17 cellular contexts compared by ENCODE assay signal in genomic region chr4:38567448-38567847, GRCh38.
"Had no signal": no experiment of that assay in that cellular context is flagged by ENCODE, and none has a peak within 500 bp of the region (broad histone marks: within the 10 kb centered on the region; RNA-seq: fewer than 3 reads in every experiment).

No MANE protein-coding gene starts in this region.

- DNase-seq: activated CD4-positive, alpha-beta T cell treated with anti-CD3 and anti-CD28 coated beads, Interleukin-2, amount 50 U/mL, for 4 hours; activated CD8-positive, alpha-beta memory T cell treated with anti-CD3 and anti-CD28 coated beads, Interleukin-2, amount 50 U/mL, for 48 hours; activated naive CD4-positive, alpha-beta T cell treated with anti-CD3 and anti-CD28 coated beads for 36 hours; activated T-cell treated with anti-CD3 and anti-CD28 coated beads, Interleukin-2, amount 50 U/mL, for 4 hours; anterior cingulate cortex; brain microvascular endothelial cell; heart right ventricle; lower lobe of right lung; naive thymus-derived CD4-positive, alpha-beta T cell; occipital lobe; sigmoid colon; stimulated activated CD4-positive, alpha-beta T cell treated with anti-CD3 and anti-CD28 coated beads, Interleukin-15, amount 100 ng/mL, for 24 hours; stimulated activated naive B cell treated with anti-CD40 and anti-IgM and Interleukin-4, amounts not matched to agents 10 μg/mL and 1 μg/mL and 100 μg/mL, for 72 hours; transverse colon; WERI-Rb-1 had no signal

- H3K27ac ChIP-seq: brain microvascular endothelial cell, heart right ventricle, lower lobe of right lung, sigmoid colon, transverse colon, WERI-Rb-1 had no signal

- H3K27me3 ChIP-seq: brain microvascular endothelial cell, heart right ventricle, sigmoid colon, transverse colon had no signal

- H3K9me3 ChIP-seq: lower lobe of right lung, sigmoid colon, transverse colon had no signal

- H3K4me3 ChIP-seq: heart right ventricle, lower lobe of right lung, sigmoid colon, smooth muscle cell, transverse colon had no signal

- H3K4me2 ChIP-seq: smooth muscle cell had no signal

- H3K36me3 ChIP-seq: brain microvascular endothelial cell, heart right ventricle, lower lobe of right lung, sigmoid colon, transverse colon, WERI-Rb-1 had no signal

- ATAC-seq: heart right ventricle; left lobe of liver; lower lobe of right lung; naive thymus-derived CD4-positive, alpha-beta T cell; stimulated activated naive B cell treated with anti-CD40 and anti-IgM and Interleukin-4, amounts not matched to agents 10 μg/mL and 1 μg/mL and 100 μg/mL, for 72 hours had no signal
